In the genomic region with DNA sequence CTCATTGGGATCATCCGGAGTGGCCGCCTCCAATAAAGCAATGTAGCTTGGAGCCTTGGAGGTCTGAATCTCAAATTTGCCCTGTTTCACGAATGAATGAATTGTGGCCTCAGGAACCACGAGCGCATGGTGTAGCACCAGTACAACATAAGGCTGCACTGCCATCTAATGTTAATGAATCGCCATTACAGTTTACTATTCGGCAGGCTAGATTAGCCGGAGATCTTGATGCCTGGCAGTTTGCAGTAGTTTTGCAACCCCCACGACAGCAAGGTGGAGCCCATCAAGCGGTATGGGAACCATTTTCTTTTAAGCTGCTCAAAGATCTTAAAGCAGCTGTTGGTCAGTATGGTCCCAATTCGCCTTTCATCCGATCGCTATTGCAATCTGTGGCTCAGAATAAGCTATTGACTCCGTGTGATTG, we compare ENCODE assay signal across 10 cellular contexts. TPM values are rescaled to one million over a fixed set of nuclear protein-coding genes. Genes with fewer than 3 reads are reported as not detected.
DNase-seq lines count a peak whose midpoint lies in the region; ATAC-seq, FAIRE-seq and TF ChIP-seq lines count a peak whose summit lies in the region.
"Had no signal": no experiment of that assay in that cellular context is flagged by ENCODE, and none has a peak within 500 bp of the region (broad histone marks: within the 10 kb centered on the region; RNA-seq: fewer than 3 reads in every experiment).

No MANE protein-coding gene starts in this region.

- POLR2A ChIA-PET in Caco-2 (lab: Charles Lee) (interaction anchor here (0.5 kb wide), 1 partner anchor 406 kb away, joined by 4 read pairs; no protein-coding TSS in a partner anchor), endothelial cell of umbilical vein (lab: Charles Lee) (no interaction called here)

- DNase-seq in Caco-2, result peak; percentile 47 to 60
- DNase-seq in NCI-H526 (lab: John Stamatoyannopoulos, UW), result peak; percentile 40 to 84
- peak; percentile 35 for DNase-seq in activated CD4-positive, alpha-beta T cell treated with anti-CD3 and anti-CD28 coated beads, Interleukin-2, amount 50 U/mL, for 1 hour
- peak; percentile 76 for DNase-seq in endothelial cell of umbilical vein (ENCODE audit: low read depth, low spot score)
- peak in 1 of 2 donors; percentile 74 for DNase-seq in memory B cell (ENCODE audit: low spot score in 2 of 2)
- peak; percentile 60 to 67 for DNase-seq in suprapubic skin (ENCODE audit: low spot score in 2 of 2)

- TF ChIP-seq POLR2A in endothelial cell of umbilical vein (IDR thresholded peaks at IDR 0.05; ENCODE audit: low read depth, low read length), result no peak
- TF ChIP-seq POLR2A in suprapubic skin (IDR thresholded peaks at IDR 0.05), result no peak

- no peaks in the 10 kb centered on the region for H3K9me3 Mint-ChIP-seq in Caco-2 (ENCODE audit: unreplicated experiment)
- no peaks in the 10 kb centered on the region for H3K9me3 Mint-ChIP-seq in memory B cell

- no peak overlapping the region for H2AFZ ChIP-seq in endothelial cell of umbilical vein (ENCODE audit: low read depth, low read length)

- peak; percentile 45 for ATAC-seq in HG03378 (IDR thresholded peaks at IDR 0.05; ENCODE audit: unreplicated experiment)
- peak; percentile 82 for ATAC-seq in memory B cell (ENCODE audit: low read depth)
- no peak for ATAC-seq in GM19452 (IDR thresholded peaks at IDR 0.05; ENCODE audit: unreplicated experiment)

- H3K27me3 Mint-ChIP-seq in Caco-2 (ENCODE audit: insufficient read depth, unreplicated experiment) (no peaks in the 10 kb centered on the region), memory B cell (peaks cover 7% of the 10 kb centered on the region)

- no peaks in the 10 kb centered on the region for H4K20me1 ChIP-seq in endothelial cell of umbilical vein (replicated peaks; ENCODE audit: control insufficient read depth, extremely low read depth, insufficient read depth, low read length)

- H3K27me3 ChIP-seq in Caco-2 (replicated peaks; ENCODE audit: control insufficient read depth, insufficient read depth, low read length), result no peaks in the 10 kb centered on the region
- H3K27me3 ChIP-seq in endothelial cell of umbilical vein (ENCODE audit: control insufficient read depth in 2 of 2, insufficient read depth in 2 of 2, low read length in 2 of 2), result peaks cover 28 to 38% of the 10 kb centered on the region in 2 experiments
- H3K27me3 ChIP-seq in suprapubic skin, result peaks cover 41% of the 10 kb centered on the region

- H3K36me3 Mint-ChIP-seq in Caco-2 (ENCODE audit: insufficient read depth, unreplicated experiment) (peaks cover 6% of the 10 kb centered on the region), memory B cell (no peaks in the 10 kb centered on the region)

- H3K79me2 ChIP-seq in endothelial cell of umbilical vein (ENCODE audit: control insufficient read depth, insufficient read depth, low read length), result no peaks in the 10 kb centered on the region

- peaks cover 13% of the 10 kb centered on the region for H3K4me1 Mint-ChIP-seq in Caco-2 (ENCODE audit: low read depth, unreplicated experiment)
- peaks cover 13% of the 10 kb centered on the region for H3K4me1 Mint-ChIP-seq in memory B cell

- TF ChIP-seq EP300 in suprapubic skin (IDR thresholded peaks at IDR 0.05), result no peak

- TF ChIP-seq CTCF in Caco-2 (IDR thresholded peaks at IDR 0.05; ENCODE audit: insufficient read depth in 1 of 2, low read depth in 1 of 2, low read length in 1 of 2, severe bottlenecking in 1 of 2, unreplicated experiment in 1 of 2) (peak; percentile 28 to 51), endothelial cell of umbilical vein (IDR thresholded peaks at IDR 0.05; ENCODE audit: extremely low read depth in 1 of 2, insufficient read depth in 1 of 2, low read depth in 1 of 2, low read length in 2 of 2) (peak; percentile 63 to 70), suprapubic skin (IDR thresholded peaks at IDR 0.05) (peak; percentile 60 to 76)

- peak; percentile 82 for FAIRE-seq in endothelial cell of umbilical vein (lab: Jason Lieb, UNC)

- H3K4me2 ChIP-seq in endothelial cell of umbilical vein (ENCODE audit: insufficient read depth, low read length), result no peak overlapping the region

- CTCF ChIA-PET in Caco-2 (lab: Charles Lee) (interaction anchor here (0.6 to 2.8 kb wide), 6 partner anchors 16 to 200 kb away, joined by 4 to 25 read pairs (median 6); a partner anchor contains a TSS), endothelial cell of umbilical vein (lab: Charles Lee) (interaction anchor here (0.6 to 11.0 kb wide), 38 partner anchors 11 to 468 kb away, joined by 3 to 191 read pairs (median 5); a partner anchor contains a TSS)

- no peaks in the 10 kb centered on the region for H3K9me1 ChIP-seq in endothelial cell of umbilical vein (replicated peaks; ENCODE audit: control insufficient read depth, extremely low read depth, insufficient read depth, low read length)

- H3K27ac ChIP-seq in endothelial cell of umbilical vein (ENCODE audit: insufficient read depth, low read depth, low read length) (no peak overlapping the region), suprapubic skin (no peak overlapping the region)

- dilution Hi-C loops in endothelial cell of umbilical vein (cut with MboI; ENCODE audit: extremely low pct_ligation_motif_present, low sequenced_read_pairs), result no loop called here

- peak overlapping the region; percentile 90 for H3K27ac Mint-ChIP-seq in Caco-2 (ENCODE audit: unreplicated experiment)
- H3K27ac Mint-ChIP-seq in memory B cell, result no peak overlapping the region

- H3K4me1 ChIP-seq in Caco-2 (peaks cover 14% of the 10 kb centered on the region), endothelial cell of umbilical vein (ENCODE audit: control insufficient read depth, extremely low read depth, insufficient read depth, low read length) (peaks cover 16% of the 10 kb centered on the region), suprapubic skin (peaks cover 14% of the 10 kb centered on the region)

- H3K4me3 Mint-ChIP-seq in Caco-2 (ENCODE audit: unreplicated experiment) (peak overlapping the region; percentile 83), memory B cell (no peak overlapping the region)

- H3K9me3 ChIP-seq in Caco-2 (no peaks in the 10 kb centered on the region), endothelial cell of umbilical vein (replicated peaks; ENCODE audit: control insufficient read depth, insufficient read depth, low read length) (no peaks in the 10 kb centered on the region), suprapubic skin (no peaks in the 10 kb centered on the region)

- H3K36me3 ChIP-seq in Caco-2 (ENCODE audit: control insufficient read depth, insufficient read depth, low read length) (no peaks in the 10 kb centered on the region), endothelial cell of umbilical vein (ENCODE audit: control insufficient read depth in 2 of 2, extremely low read depth in 1 of 2, insufficient read depth in 2 of 2, low read length in 2 of 2) (no peaks in the 10 kb centered on the region), suprapubic skin (no peaks in the 10 kb centered on the region)

- intact Hi-C loops in Caco-2 (cut with micrococcal nuclease; ENCODE audit: unreplicated experiment) (loop anchor here (1.0 to 2.0 kb wide), 6 partner anchors 17 to 195 kb away; a partner anchor contains a TSS), endothelial cell of umbilical vein (cut with micrococcal nuclease) (loop anchor here (1.0 to 5.0 kb wide), 5 partner anchors 41 to 235 kb away; no protein-coding TSS in a partner anchor)

- no TSS peak for BruUV-seq in Caco-2 (replicated peaks; lab: Mats Ljungman, UMichigan)
- no TSS peak for BruUV-seq in endothelial cell of umbilical vein (replicated peaks; lab: Mats Ljungman, UMichigan)

- H3K9ac ChIP-seq in endothelial cell of umbilical vein (replicated peaks; ENCODE audit: extremely low read depth, insufficient read depth, low read length), result no peak overlapping the region

- 6% methylated on average over 11 of the region's 14 CpGs for WGBS in suprapubic skin

- H3K4me3 ChIP-seq in Caco-2 (ENCODE audit: low read depth, low read length), result peak overlapping the region; percentile 46
- H3K4me3 ChIP-seq in endothelial cell of umbilical vein (replicated peaks in 1 of 3; ENCODE audit: insufficient read depth in 1 of 3, low read depth in 1 of 3, low read length in 3 of 3), result no peak overlapping the region
- H3K4me3 ChIP-seq in suprapubic skin, result no peak overlapping the region

TF ChIP-seq in endothelial cell of umbilical vein, 7 proteins besides CTCF, POLR2A, EP300 and RAD21:
- TF ChIP-seq POLR2AphosphoS5 (IDR thresholded peaks at IDR 0.05; ENCODE audit: insufficient read depth, low read depth, low read length) (no peak), EZH2 (IDR thresholded peaks at IDR 0.05; ENCODE audit: borderline replicate concordance, low read depth, low read length, severe bottlenecking) (peak; percentile 35), MYC (IDR thresholded peaks at IDR 0.05; ENCODE audit: low read depth, low read length) (peak; percentile 71)

RNA-seq across cellular contexts. Expression of a gene that starts 18.8 kb away (rescaled TPM):
- not detected in 2 replicates for total RNA-seq in Caco-2 (2022)
- not detected in 2 replicates for total RNA-seq in endothelial cell of umbilical vein
- not detected in 2 replicates for polyA plus RNA-seq in endothelial cell of umbilical vein
- polyA plus RNA-seq in endothelial cell of umbilical vein (2011; cell fraction: cytosol; rRNA removed), result not detected in 2 replicates
- polyA plus RNA-seq in endothelial cell of umbilical vein (2011; cell fraction: nucleus; rRNA removed), result not detected in 2 replicates
- polyA plus RNA-seq in endothelial cell of umbilical vein (2012), result not detected in 2 replicates
- polyA minus RNA-seq in endothelial cell of umbilical vein, result not detected in 2 replicates
- polyA minus RNA-seq in endothelial cell of umbilical vein (2011; cell fraction: cytosol; rRNA and poly(A)+ RNA removed), result not detected
- polyA minus RNA-seq in endothelial cell of umbilical vein (2011; cell fraction: nucleus; rRNA and poly(A)+ RNA removed), result not detected in 2 replicates
- 100 to 1,000 TPM in 1 of 4 donors, 10 to 100 TPM in 3; 44.8 to 156 (median 78.1) TPM for total RNA-seq in suprapubic skin
- total RNA-seq: activated CD8-positive, alpha-beta memory T cell treated with anti-CD3 and anti-CD28 coated beads for 36 hours had no signal

RNA-seq across cellular contexts. Expression of a gene that starts 29.8 kb away (rescaled TPM):
- total RNA-seq in Caco-2 (2022) (0.34 and 0.39 TPM in 2 replicates), endothelial cell of umbilical vein (not detected in 2 replicates), suprapubic skin (100 to 1,000 TPM in 3 of 4 donors, 10 to 100 TPM in 1; 91.4 to 150 (median 119) TPM)
- polyA plus RNA-seq in endothelial cell of umbilical vein, result not detected in 2 replicates
- not detected in 2 replicates for polyA plus RNA-seq in endothelial cell of umbilical vein (2011; cell fraction: cytosol; rRNA removed)
- not detected in 2 replicates for polyA plus RNA-seq in endothelial cell of umbilical vein (2011; cell fraction: nucleus; rRNA removed)
- polyA plus RNA-seq in endothelial cell of umbilical vein (2012), result not detected in 2 replicates
- polyA minus RNA-seq in endothelial cell of umbilical vein, result not detected in 2 replicates
- 1.6 TPM for polyA minus RNA-seq in endothelial cell of umbilical vein (2011; cell fraction: cytosol; rRNA and poly(A)+ RNA removed)
- not detected in 2 replicates for polyA minus RNA-seq in endothelial cell of umbilical vein (2011; cell fraction: nucleus; rRNA and poly(A)+ RNA removed)
- total RNA-seq: subcutaneous adipose tissue had no signal

RNA-seq across cellular contexts. Expression of a gene that starts 55.3 kb away (rescaled TPM):
- total RNA-seq in Caco-2 (2022), result 0.74 and 1.7 TPM in 2 replicates
- not detected in 2 replicates for total RNA-seq in endothelial cell of umbilical vein
- not detected in 2 replicates for polyA plus RNA-seq in endothelial cell of umbilical vein
- not detected in 2 replicates for polyA plus RNA-seq in endothelial cell of umbilical vein (2011; cell fraction: cytosol; rRNA removed)
- not detected in 2 replicates for polyA plus RNA-seq in endothelial cell of umbilical vein (2011; cell fraction: nucleus; rRNA removed)
- not detected in 2 replicates for polyA plus RNA-seq in endothelial cell of umbilical vein (2012)
- polyA minus RNA-seq in endothelial cell of umbilical vein, result not detected in 2 replicates
- not detected for polyA minus RNA-seq in endothelial cell of umbilical vein (2011; cell fraction: cytosol; rRNA and poly(A)+ RNA removed)
- not detected in 2 replicates for polyA minus RNA-seq in endothelial cell of umbilical vein (2011; cell fraction: nucleus; rRNA and poly(A)+ RNA removed)
- not detected for total RNA-seq in suprapubic skin
- total RNA-seq: activated CD8-positive, alpha-beta memory T cell treated with anti-CD3 and anti-CD28 coated beads for 36 hours; subcutaneous adipose tissue had no signal

Comparison
In these comparisons a context has a peak if more than half of its experiments do, and no peak if none do; other contexts are left out.
1. RNA of a gene that starts 18.8 kb away (total RNA-seq): 44.8 to 156 TPM in suprapubic skin; not detected in Caco-2 and not detected in endothelial cell of umbilical vein; every median in the first group is over 10 times any median in the second.
2. RNA of a gene that starts 29.8 kb away (total RNA-seq): 91.4 to 150 TPM in suprapubic skin; 0.34 to 0.39 TPM in Caco-2 and not detected in endothelial cell of umbilical vein; every median in the first group is over 10 times any median in the second.
3. Peak in every context shown above with its lines, with median percentiles within 50 percentile points of each other: CTCF ChIP-seq.